Comparison of ENCODE assay signal across 9 cellular contexts in genomic region chr19:45164577-45165335, GRCh38. TPM values are rescaled to one million over a fixed set of nuclear protein-coding genes. Genes with fewer than 3 reads are reported as not detected.
DNase-seq lines count a peak whose midpoint lies in the region; ATAC-seq, FAIRE-seq and TF ChIP-seq lines count a peak whose summit lies in the region.
"Had no signal": no experiment of that assay in that cellular context is flagged by ENCODE, and none has a peak within 500 bp of the region (broad histone marks: within the 10 kb centered on the region; RNA-seq: fewer than 3 reads in every experiment).

No MANE protein-coding gene starts in this region.

- TF ChIP-seq EP300 in H1 (IDR thresholded peaks at IDR 0.05; ENCODE audit: borderline replicate concordance in 1 of 2, low read depth in 2 of 2, low read length in 2 of 2), result no peak

- no peak overlapping the region for H2BK120ac ChIP-seq in H1 (replicated peaks; ENCODE audit: low read depth, low read length)

- no peak overlapping the region for H4K91ac ChIP-seq in H1 (replicated peaks; ENCODE audit: insufficient read length, low read length)

- intact Hi-C loops in Right ventricle myocardium inferior (cut with DNase I), result no loop called here
- intact Hi-C loops in cardiac septum (cut with DNase I), result no loop called here

- H2AFZ ChIP-seq in H1 (ENCODE audit: low read length), result no peak overlapping the region

- peaks cover 0 to 17% (median 8%) of the 10 kb centered on the region in 4 experiments; a peak in 5 of 7 replicates for H3K4me1 ChIP-seq in H1 (replicated peaks in 1 of 4; ENCODE audit: control insufficient read depth in 3 of 4, insufficient read depth in 4 of 4, low read length in 3 of 4)

- no peak overlapping the region for H3K18ac ChIP-seq in H1 (ENCODE audit: extremely low read depth, low read length)

- no peaks in the 10 kb centered on the region for H3K36me3 ChIP-seq in H1 (ENCODE audit: control insufficient read depth in 2 of 4, insufficient read depth in 4 of 4, low read length in 3 of 4)

- H3K23me2 ChIP-seq in H1 (ENCODE audit: low read depth, low read length), result no peaks in the 10 kb centered on the region

- 77% methylated on average over 26 of the region's 27 CpGs; no CpG with 5 or more reads in 1 of the 2 experiments for WGBS in H1 (ENCODE audit: extremely low coverage in 1 of 2, insufficient coverage in 1 of 2, insufficient read length in 1 of 2, insufficient replicate concordance in 2 of 2, low coverage in 1 of 2, low lambda C conversion rate in 2 of 2, missing lambda C conversion rate in 1 of 2), 2 experiments

- H3K79me1 ChIP-seq in H1 (ENCODE audit: low read depth, low read length), result no peaks in the 10 kb centered on the region; the same call in 1 of the 2 replicates

- H4K8ac ChIP-seq in H1 (ENCODE audit: extremely low read depth, insufficient read depth, low read length), result peak overlapping the region; percentile 54

- FAIRE-seq in H1 (lab: Jason Lieb, UNC), result no peak

- TF ChIP-seq POLR2A in H1 (IDR thresholded peaks at IDR 0.05; ENCODE audit: control extremely low read depth in 1 of 2, low read depth in 2 of 2, low read length in 2 of 2), result no peak

- H3K4me3 ChIP-seq in H1 (ENCODE audit: extremely low read depth in 1 of 4, insufficient read depth in 2 of 4, low read depth in 3 of 4, low read length in 4 of 4), result no peak overlapping the region

- no peak overlapping the region for H3K14ac ChIP-seq in H1 (ENCODE audit: insufficient read length)

- H3K79me2 ChIP-seq in H1 (ENCODE audit: control insufficient read depth in 1 of 2, insufficient read depth in 2 of 2, low read length in 2 of 2), result no peaks in the 10 kb centered on the region

- CTCF ChIA-PET in H1 (lab: Charles Lee; ENCODE audit: partially characterized antibody), result interaction anchor here (0.6 to 5.6 kb wide), 14 partner anchors 9 to 173 kb away, joined by 3 to 54 read pairs (median 4); partner anchors contain the start of gene TRAPPC6A

- POLR2A ChIA-PET in H1 (lab: Charles Lee; ENCODE audit: partially characterized antibody), result interaction anchor here (0.9 to 3.7 kb wide), 9 partner anchors 10 to 73 kb away, joined by 3 to 21 read pairs (median 4); partner anchors contain the start of genes BLOC1S3 and TRAPPC6A

- no peak overlapping the region for H4K5ac ChIP-seq in H1 (ENCODE audit: insufficient read length, low read depth, low read length)

- H2BK20ac ChIP-seq in H1 (ENCODE audit: low read length), result no peak overlapping the region

- no peak for TF ChIP-seq RAD21 in H1 (IDR thresholded peaks at IDR 0.05 in 1 of 2, conservative IDR thresholded peaks at IDR 0.05 in 1 of 2; ENCODE audit: low read depth in 2 of 2, low read length in 2 of 2)

- no peak overlapping the region for H3K4me2 ChIP-seq in H1 (ENCODE audit: insufficient read depth in 1 of 2, low read depth in 2 of 2, low read length in 2 of 2)

- no peak overlapping the region for H2BK15ac ChIP-seq in H1 (ENCODE audit: low read length)

- ATAC-seq in Right ventricle myocardium inferior, result peak; percentile 37
- ATAC-seq in HG03354 (IDR thresholded peaks at IDR 0.05; ENCODE audit: poor library complexity, severe bottlenecking, unreplicated experiment), result peak; percentile 63
- peak; percentile 88 for ATAC-seq in omental fat pad (ENCODE audit: low FRiP score)

- peaks cover 0 to 7% of the 10 kb centered on the region in 2 experiments for H4K20me1 ChIP-seq in H1 (replicated peaks in 1 of 2; ENCODE audit: control insufficient read depth in 1 of 2, insufficient read depth in 2 of 2, low read length in 2 of 2)

- H3K9me3 ChIP-seq in H1 (ENCODE audit: insufficient read depth in 2 of 2, low read depth in 1 of 2, low read length in 1 of 2), result no peaks in the 10 kb centered on the region

- no peak overlapping the region for H3K23ac ChIP-seq in H1 (ENCODE audit: insufficient read length)

- H3K56ac ChIP-seq in H1 (replicated peaks; ENCODE audit: insufficient read length, low read depth, low read length), result no peak overlapping the region

- no peak overlapping the region for H2AK5ac ChIP-seq in H1 (ENCODE audit: low read depth, low read length)

- no peak overlapping the region for H2BK12ac ChIP-seq in H1 (ENCODE audit: low read depth, low read length)

- H3K27me3 ChIP-seq in H1 (replicated peaks in 1 of 4; ENCODE audit: control insufficient read depth in 3 of 4, extremely low read depth in 1 of 4, insufficient read depth in 3 of 4, low read length in 3 of 4), result peaks cover 0 to 5% (median 1%) of the 10 kb centered on the region in 4 experiments; a peak in 3 of 7 replicates

- DNase-seq in Right ventricle myocardium inferior (ENCODE audit: missing footprints), result peak; percentile 73
- no peak for DNase-seq in cardiac septum (ENCODE audit: low spot score)
- peak; percentile 88 for DNase-seq in UCSD-AML1 (lab: John Stamatoyannopoulos, UW; ENCODE audit: unreplicated experiment)
- peak; percentile 50 to 69 for DNase-seq in H1 (ENCODE audit: low read depth in 1 of 2, low spot score in 2 of 2)
- peak; percentile 38 for DNase-seq in omental fat pad (ENCODE audit: low spot score)
- DNase-seq in cortex of kidney (lab: John Stamatoyannopoulos, UW), result no peak
- no peak for DNase-seq in NCI-H187 treated with DMSO at 0.1 percent for 48 hours (lab: John Stamatoyannopoulos, UW)
- DNase-seq: DND-41 had no signal

- no peak overlapping the region for H3K9ac ChIP-seq in H1 (replicated peaks in 1 of 4; ENCODE audit: extremely low read depth in 1 of 4, low read depth in 3 of 4, low read length in 3 of 4)

- 0 out of 2 replicates have a peak overlapping the region, but pooled peaks have one; percentile 49 for H2BK5ac ChIP-seq in H1 (ENCODE audit: low read depth, low read length)

- H3K27ac ChIP-seq in H1 (ENCODE audit: low read depth, low read length), result no peak overlapping the region

- TF ChIP-seq CTCF in H1 (IDR thresholded peaks at IDR 0.05; ENCODE audit: control extremely low read depth in 1 of 3, insufficient read depth in 1 of 3, low read depth in 1 of 3, low read length in 3 of 3) (peak in 1 of 3 experiments; percentile 2; a peak in 2 of 4 replicates), omental fat pad (IDR thresholded peaks at IDR 0.05) (no peak)

- H3K4ac ChIP-seq in H1 (replicated peaks; ENCODE audit: insufficient read length, low read depth, low read length), result no peak overlapping the region

TF ChIP-seq in H1, 55 proteins besides CTCF, POLR2A, EP300 and RAD21:
- TF ChIP-seq CBX8 (IDR thresholded peaks at IDR 0.05; ENCODE audit: borderline replicate concordance, low read depth, low read length) (no peak), TEAD4 (IDR thresholded peaks at IDR 0.05; ENCODE audit: low read depth, low read length) (no peak), CHD2 (IDR thresholded peaks at IDR 0.05; ENCODE audit: low read length) (no peak), RFX5 (IDR thresholded peaks at IDR 0.05; ENCODE audit: borderline replicate concordance, low read depth, low read length) (no peak), NRF1 (IDR thresholded peaks at IDR 0.05; ENCODE audit: low read depth, low read length) (no peak), SIN3A (conservative IDR thresholded peaks at IDR 0.05 in 1 of 2, IDR thresholded peaks at IDR 0.05 in 1 of 2; ENCODE audit: low read depth in 1 of 2, low read length in 2 of 2) (no peak), RXRA (IDR thresholded peaks at IDR 0.05; ENCODE audit: insufficient read depth, low read depth, low read length) (no peak), MAFK (IDR thresholded peaks at IDR 0.05; ENCODE audit: low read depth, low read length) (no peak), RBBP5 (IDR thresholded peaks at IDR 0.05; ENCODE audit: borderline replicate concordance, low read depth, low read length) (no peak), CHD1 (IDR thresholded peaks at IDR 0.05; ENCODE audit: low read depth, low read length) (no peak), ASH2L (IDR thresholded peaks at IDR 0.05; ENCODE audit: low read length) (no peak)

RNA-seq across cellular contexts. Expression of gene NKPD1, which starts 4.0 kb away (rescaled TPM):
- total RNA-seq in Right ventricle myocardium inferior (not detected), cardiac septum (not detected), omental fat pad (under 1 TPM in 2 of 4 donors, not detected in 2; 0.19 to 0.72 TPM)
- 0.38 and 0.39 TPM in 2 replicates for total RNA-seq in H1 (2021; fragmentation: NEBNext Ultra II Directional; extraction: Animal tissue kit (Norgen Biotek cat#: 25700))
- 0.30 and 0.55 TPM in 2 replicates for polyA plus RNA-seq in H1 (2011; rRNA removed)
- polyA plus RNA-seq in H1 (2011; cell fraction: cytosol; rRNA removed), result 0.69 TPM
- 0.73 TPM for polyA plus RNA-seq in H1 (2011; cell fraction: nucleus; rRNA removed)
- polyA plus RNA-seq in H1 (2012, experiment 1 of 2), result 0.22 to 0.24 TPM (median 0.23 TPM) in 3 of 4 replicates, not detected in the other
- 0.20 TPM for polyA plus RNA-seq in H1 (2012, experiment 2 of 2)
- polyA plus RNA-seq in H1 (2013, experiment 1 of 2), result 0.22 TPM
- polyA plus RNA-seq in H1 (2013, experiment 2 of 2), result 0.26 TPM
- 0.22 and 0.32 TPM in 2 replicates for polyA minus RNA-seq in H1 (2011; rRNA and poly(A)+ RNA removed)
- not detected for polyA minus RNA-seq in H1 (2011; cell fraction: cytosol; rRNA and poly(A)+ RNA removed)
- 0.80 TPM for polyA minus RNA-seq in H1 (2011; cell fraction: nucleus; rRNA and poly(A)+ RNA removed)

RNA-seq across cellular contexts. Expression of gene TRAPPC6A, which starts 13.3 kb away (rescaled TPM):
- total RNA-seq in Right ventricle myocardium inferior, result 14.2 TPM
- 19.9 TPM for total RNA-seq in cardiac septum
- total RNA-seq in H1 (2021; fragmentation: NEBNext Ultra II Directional; extraction: Animal tissue kit (Norgen Biotek cat#: 25700)), result 30.5 and 31.8 TPM in 2 replicates
- 130 and 144 TPM in 2 replicates for polyA plus RNA-seq in H1 (2011; rRNA removed)
- polyA plus RNA-seq in H1 (2011; cell fraction: cytosol; rRNA removed), result 127 TPM
- polyA plus RNA-seq in H1 (2011; cell fraction: nucleus; rRNA removed), result 71.3 TPM
- 38.7 to 84.3 TPM (median 76.0 TPM) in 4 replicates for polyA plus RNA-seq in H1 (2012, experiment 1 of 2)
- 102 TPM for polyA plus RNA-seq in H1 (2012, experiment 2 of 2)
- polyA plus RNA-seq in H1 (2013, experiment 1 of 2), result 35.8 TPM
- polyA plus RNA-seq in H1 (2013, experiment 2 of 2), result 35.4 TPM
- 9.3 and 13.3 TPM in 2 replicates for polyA minus RNA-seq in H1 (2011; rRNA and poly(A)+ RNA removed)
- 17.0 TPM for polyA minus RNA-seq in H1 (2011; cell fraction: cytosol; rRNA and poly(A)+ RNA removed)
- 10.3 TPM for polyA minus RNA-seq in H1 (2011; cell fraction: nucleus; rRNA and poly(A)+ RNA removed)
- total RNA-seq in omental fat pad, result 10 to 100 TPM; 20.8 to 30.4 (median 23.8) TPM

RNA-seq across cellular contexts. Expression of gene BLOC1S3, which starts 13.8 kb away (rescaled TPM):
- total RNA-seq in Right ventricle myocardium inferior (5.2 TPM), cardiac septum (5.0 TPM), omental fat pad (10 to 100 TPM in 1 of 4 donors, 1 to 10 TPM in 3; 6.4 to 13.1 (median 8.2) TPM)
- total RNA-seq in H1 (2021; fragmentation: NEBNext Ultra II Directional; extraction: Animal tissue kit (Norgen Biotek cat#: 25700)), result 6.0 and 8.0 TPM in 2 replicates
- polyA plus RNA-seq in H1 (2011; rRNA removed), result 6.1 and 7.6 TPM in 2 replicates
- 3.2 TPM for polyA plus RNA-seq in H1 (2011; cell fraction: cytosol; rRNA removed)
- polyA plus RNA-seq in H1 (2011; cell fraction: nucleus; rRNA removed), result 5.1 TPM
- 4.5 to 6.2 TPM (median 5.0 TPM) in 4 replicates for polyA plus RNA-seq in H1 (2012, experiment 1 of 2)
- polyA plus RNA-seq in H1 (2012, experiment 2 of 2), result 3.8 TPM
- polyA plus RNA-seq in H1 (2013, experiment 1 of 2), result 5.2 TPM
- 6.0 TPM for polyA plus RNA-seq in H1 (2013, experiment 2 of 2)
- polyA minus RNA-seq in H1 (2011; rRNA and poly(A)+ RNA removed), result 4.8 and 6.4 TPM in 2 replicates
- 4.0 TPM for polyA minus RNA-seq in H1 (2011; cell fraction: cytosol; rRNA and poly(A)+ RNA removed)
- polyA minus RNA-seq in H1 (2011; cell fraction: nucleus; rRNA and poly(A)+ RNA removed), result 8.1 TPM

Comparison
In these comparisons a context has a peak if more than half of its experiments do, and no peak if none do; other contexts are left out.
1. DNase-seq: peak in Right ventricle myocardium inferior (single experiment), UCSD-AML1 (single experiment), H1 (2 of 2) and omental fat pad (single experiment); none in cardiac septum (single experiment), cortex of kidney (single experiment) and NCI-H187 treated with DMSO at 0.1 percent for 48 hours (single experiment).
2. ATAC-seq: peak in every context shown above with its lines; median percentile 88 in omental fat pad; 63 in HG03354; 37 in Right ventricle myocardium inferior.